In genomic region chr11:6962141-6962540, GRCh38 we compare ENCODE assay signal across 1 cellular context.
TF ChIP-seq lines count a peak whose summit lies in the region.

No MANE protein-coding gene starts in this region.

TF ChIP-seq in IMR-90, 13 proteins besides CTCF, POLR2A, EP300 and RAD21:
- no peak for TF ChIP-seq BHLHE40 (IDR thresholded peaks at IDR 0.05; ENCODE audit: low read depth, low read length)
- no peak for TF ChIP-seq MXI1 (IDR thresholded peaks at IDR 0.05; ENCODE audit: borderline replicate concordance, low read depth, low read length)
- TF ChIP-seq USF2 (IDR thresholded peaks at IDR 0.05; ENCODE audit: low read depth, low read length), result no peak
- no peak for TF ChIP-seq SMC3 (IDR thresholded peaks at IDR 0.05; ENCODE audit: low read depth, low read length)
- no peak for TF ChIP-seq MAFK (IDR thresholded peaks at IDR 0.05; ENCODE audit: low read depth, low read length)
- TF ChIP-seq RFX5 (IDR thresholded peaks at IDR 0.05; ENCODE audit: low read depth, low read length), result no peak
- no peak for TF ChIP-seq CHD1 (IDR thresholded peaks at IDR 0.05; ENCODE audit: low read depth, low read length)
- no peak for TF ChIP-seq FOS (IDR thresholded peaks at IDR 0.05; ENCODE audit: low read depth, low read length)
- no peak for TF ChIP-seq NFE2L2 (IDR thresholded peaks at IDR 0.05; ENCODE audit: low read depth, low read length)
- no peak for TF ChIP-seq ELK1 (IDR thresholded peaks at IDR 0.05; ENCODE audit: borderline replicate concordance, low read depth, low read length)
- no peak for TF ChIP-seq CEBPB (IDR thresholded peaks at IDR 0.05; ENCODE audit: low read depth, low read length)
